ENCODE assay signal across 15 cellular contexts in genomic region chr5:33906248-33906647, GRCh38. TPM values are rescaled to one million over a fixed set of nuclear protein-coding genes. Genes with fewer than 3 reads are reported as not detected.
DNase-seq lines count a peak whose midpoint lies in the region; FAIRE-seq and TF ChIP-seq lines count a peak whose summit lies in the region.
"Not testable (repeated sequence)": the region's sequence is repeated elsewhere in the genome, so short reads cannot be mapped to it uniquely, and the experiment has no call there.
"Had no signal": no experiment of that assay in that cellular context is flagged by ENCODE, and none has a peak within 500 bp of the region (broad histone marks: within the 10 kb centered on the region; RNA-seq: fewer than 3 reads in every experiment).

No MANE protein-coding gene starts in this region.

- H3K4me2 ChIP-seq in astrocyte (ENCODE audit: low read length); mesendoderm (ENCODE audit: low read length): not testable (repeated sequence)

- H3K79me2 ChIP-seq in astrocyte (ENCODE audit: insufficient read depth, low read length); mesendoderm (ENCODE audit: control insufficient read depth, insufficient read depth, low read length): not testable (repeated sequence)

- not testable (repeated sequence) for H3K9me3 ChIP-seq in HEK293 (ENCODE audit: control insufficient read depth, insufficient read depth, low read depth, low read length); astrocyte (ENCODE audit: insufficient read depth, low read depth, low read length)
- peaks cover 45% of the 10 kb centered on the region for H3K9me3 ChIP-seq in endodermal cell (ENCODE audit: control insufficient read depth, low read length)

- TF ChIP-seq CTCF in HEK293 (tag by site-specific recombination; IDR thresholded peaks at IDR 0.05); astrocyte (IDR thresholded peaks at IDR 0.05; ENCODE audit: insufficient read depth, low read depth, low read length); endodermal cell (conservative IDR thresholded peaks at IDR 0.05): not testable (repeated sequence)

- not testable (repeated sequence) for H3K23ac ChIP-seq in mesendoderm (ENCODE audit: low read length)

- not testable (repeated sequence) for H3K9ac ChIP-seq in astrocyte (ENCODE audit: low read length); endodermal cell (ENCODE audit: extremely low read depth, low read length, poor library complexity, severe bottlenecking); mesendoderm (ENCODE audit: low read length)

- not testable (repeated sequence) for H3K27ac ChIP-seq in HEK293 (ENCODE audit: extremely low read depth, low read depth, low read length); astrocyte (ENCODE audit: low read depth, low read length); endodermal cell (ENCODE audit: low read depth, low read length); mesendoderm (ENCODE audit: low read depth, low read length)

- H2BK120ac ChIP-seq in mesendoderm (ENCODE audit: low read depth, low read length), result not testable (repeated sequence)

- H2BK15ac ChIP-seq in mesendoderm (replicated peaks; ENCODE audit: low read depth), result not testable (repeated sequence)

- not testable (repeated sequence) for H3K36me3 Mint-ChIP-seq in astrocyte (ENCODE audit: low read depth, unreplicated experiment); endodermal cell (ENCODE audit: low read depth)

- H3K36me3 ChIP-seq in HEK293 (ENCODE audit: control insufficient read depth in 2 of 2, insufficient read depth in 1 of 2, low read length in 2 of 2); astrocyte (ENCODE audit: insufficient read depth, low read length); endodermal cell (ENCODE audit: control insufficient read depth, insufficient read depth, low read length); mesendoderm (ENCODE audit: control insufficient read depth, insufficient read depth, low read length): not testable (repeated sequence)

- H3K27me3 ChIP-seq in astrocyte (ENCODE audit: insufficient read depth, low read length); endodermal cell (ENCODE audit: control insufficient read depth, insufficient read depth, low read length, poor library complexity, severe bottlenecking); mesendoderm (ENCODE audit: insufficient read depth, low read length, poor library complexity): not testable (repeated sequence)

- not testable (repeated sequence) for H3K79me1 ChIP-seq in mesendoderm (ENCODE audit: low read length)

- not testable (repeated sequence) for H4K20me1 ChIP-seq in astrocyte (ENCODE audit: insufficient read depth, low read length)

- not testable (repeated sequence) for H3K56ac ChIP-seq in mesendoderm (ENCODE audit: low read length)

- H3K27ac Mint-ChIP-seq in astrocyte (ENCODE audit: unreplicated experiment); endodermal cell: not testable (repeated sequence)

- not testable (repeated sequence) for H3K4me3 ChIP-seq in HEK293 (ENCODE audit: low read depth, low read length); astrocyte (ENCODE audit: insufficient read depth, low read depth, low read length); mesendoderm (ENCODE audit: low read length)
- peak overlapping the region; percentile 66 for H3K4me3 ChIP-seq in endodermal cell (ENCODE audit: low read length)

- H4K5ac ChIP-seq in mesendoderm (ENCODE audit: low read length), result not testable (repeated sequence)

- H4K8ac ChIP-seq in mesendoderm (ENCODE audit: low read depth, low read length), result not testable (repeated sequence)

- H2AK5ac ChIP-seq in mesendoderm (ENCODE audit: low read length), result not testable (repeated sequence)

- H3K4me1 Mint-ChIP-seq in astrocyte (ENCODE audit: low read depth, unreplicated experiment); endodermal cell: not testable (repeated sequence)

- in situ Hi-C loops in Caki2 (cut with HindIII; ENCODE audit: low pct_unique_long_range_greater_than_20kb, low sequenced_read_pairs), result not testable (repeated sequence)

- not testable (repeated sequence) for H3K4ac ChIP-seq in mesendoderm (ENCODE audit: low read depth, low read length)

- CTCF ChIA-PET in HEK293 (lab: Yijun Ruan, JAX), result not testable (repeated sequence)

- 89 to 92% methylated on average over 5 to 7 of the region's 7 CpGs for WGBS in endodermal cell (ENCODE audit: insufficient coverage in 1 of 2, insufficient read length in 1 of 2), 2 experiments
- no CpG with 5 or more reads among the region's 7 CpGs for WGBS in mesendoderm (ENCODE audit: extremely low coverage, insufficient coverage, low lambda C conversion rate)

- H3K27me3 Mint-ChIP-seq in astrocyte (ENCODE audit: low read depth, unreplicated experiment); endodermal cell (ENCODE audit: insufficient read depth): not testable (repeated sequence)

- DNase-seq in Caki2 (ENCODE audit: low read depth) (peak; percentile 8), EH (ENCODE audit: low read depth) (peak; percentile 4), M059J (ENCODE audit: low read depth) (peak; percentile 44), OCI-M1 (lab: John Stamatoyannopoulos, UW) (peak; percentile 5), astrocyte (ENCODE audit: low read depth) (peak; percentile 7), mesendoderm (peak; percentile 33)
- DNase-seq in endodermal cell, result not testable (repeated sequence)

- not testable (repeated sequence) for H3K4me3 Mint-ChIP-seq in astrocyte (ENCODE audit: unreplicated experiment); endodermal cell

- POLR2A ChIA-PET in HEK293 (lab: Yijun Ruan, JAX), result not testable (repeated sequence)

- H3K9me3 Mint-ChIP-seq in astrocyte (ENCODE audit: unreplicated experiment) (peaks cover 27% of the 10 kb centered on the region), endodermal cell (peaks cover 66% of the 10 kb centered on the region)

- H3K4me1 ChIP-seq in HEK293 (ENCODE audit: control insufficient read depth, insufficient read depth, low read length); astrocyte (ENCODE audit: insufficient read depth, low read length); endodermal cell (ENCODE audit: control insufficient read depth, insufficient read depth, low read length); mesendoderm (ENCODE audit: control insufficient read depth, low read depth, low read length): not testable (repeated sequence)

- not testable (repeated sequence) for FAIRE-seq in astrocyte (lab: Jason Lieb, UNC)

- H2AFZ ChIP-seq in astrocyte (ENCODE audit: low read depth, low read length), result not testable (repeated sequence)

- H3K18ac ChIP-seq in mesendoderm (ENCODE audit: low read length), result not testable (repeated sequence)

- H2BK5ac ChIP-seq in mesendoderm (ENCODE audit: low read length), result not testable (repeated sequence)

TF ChIP-seq in HEK293, 187 proteins besides CTCF, POLR2A, EP300 and RAD21:
- 0 out of 2 replicates have a peak, but pooled peaks have one; percentile 54 for TF ChIP-seq ZNF626 (tag by site-specific recombination; IDR thresholded peaks at IDR 0.05)
- TF ChIP-seq SETDB1 (IDR thresholded peaks at IDR 0.05; ENCODE audit: insufficient read length, low read length), result peak; percentile 60
- peak; percentile 48 for TF ChIP-seq ZNF510 (tag by site-specific recombination; IDR thresholded peaks at IDR 0.05; ENCODE audit: insufficient replicate concordance)

RNA-seq across cellular contexts. Expression of gene ADAMTS12, which starts 14.5 kb away (rescaled TPM):
- total RNA-seq in Caki2 (2014; rRNA removed; shearing (Covaris generic); ENCODE audit: low replicate concordance), result not detected in 2 replicates
- total RNA-seq in M059J (2014; rRNA removed; shearing (Covaris generic)), result 13.5 and 16.7 TPM in 2 replicates
- total RNA-seq in astrocyte, result 143 and 156 TPM in 2 replicates
- total RNA-seq in endodermal cell, result 100 to 1,000 TPM in 1 of 2 donors, 10 to 100 TPM in 1; 80.2 to 123 TPM
- 14.2 TPM for polyA plus RNA-seq in endodermal cell (2013, experiment 1 of 2)
- polyA plus RNA-seq in endodermal cell (2013, experiment 2 of 2), result 14.2 TPM
- 2.5 TPM for polyA plus RNA-seq in mesendoderm (2013, experiment 1 of 2)
- 2.5 TPM for polyA plus RNA-seq in mesendoderm (2013, experiment 2 of 2)
- total RNA-seq: Caco-2, G401, HT-29 had no signal

RNA-seq across cellular contexts. Expression of gene RXFP3, which starts 29.9 kb away (rescaled TPM):
- total RNA-seq in Caki2 (2014; rRNA removed; shearing (Covaris generic); ENCODE audit: low replicate concordance), result not detected in 2 replicates
- total RNA-seq in M059J (2014; rRNA removed; shearing (Covaris generic)), result not detected in 2 replicates
- total RNA-seq in astrocyte (not detected in 2 replicates), endodermal cell (under 1 TPM in 1 of 2 donors, not detected in 1; 0.13 TPM)
- not detected for polyA plus RNA-seq in endodermal cell (2013, experiment 1 of 2)
- polyA plus RNA-seq in endodermal cell (2013, experiment 2 of 2), result not detected
- polyA plus RNA-seq in mesendoderm (2013, experiment 1 of 2), result 0.03 TPM
- polyA plus RNA-seq in mesendoderm (2013, experiment 2 of 2), result not detected
- total RNA-seq: Caco-2; CD4-positive, alpha-beta T cell; G401; H4; HT-29 had no signal
- polyA plus RNA-seq: A549, BJ had no signal

Comparison
In these comparisons a context has a peak if more than half of its experiments do, and no peak if none do; other contexts are left out.
1. RNA of gene ADAMTS12, which starts 14.5 kb away (total RNA-seq): 143 to 156 TPM in astrocyte, 80.2 to 123 TPM in endodermal cell and 13.5 to 16.7 TPM in M059J; not detected in Caki2; every median in the first group is over 10 times any median in the second.